10 cellular contexts compared by ENCODE assay signal in the genomic region with DNA sequence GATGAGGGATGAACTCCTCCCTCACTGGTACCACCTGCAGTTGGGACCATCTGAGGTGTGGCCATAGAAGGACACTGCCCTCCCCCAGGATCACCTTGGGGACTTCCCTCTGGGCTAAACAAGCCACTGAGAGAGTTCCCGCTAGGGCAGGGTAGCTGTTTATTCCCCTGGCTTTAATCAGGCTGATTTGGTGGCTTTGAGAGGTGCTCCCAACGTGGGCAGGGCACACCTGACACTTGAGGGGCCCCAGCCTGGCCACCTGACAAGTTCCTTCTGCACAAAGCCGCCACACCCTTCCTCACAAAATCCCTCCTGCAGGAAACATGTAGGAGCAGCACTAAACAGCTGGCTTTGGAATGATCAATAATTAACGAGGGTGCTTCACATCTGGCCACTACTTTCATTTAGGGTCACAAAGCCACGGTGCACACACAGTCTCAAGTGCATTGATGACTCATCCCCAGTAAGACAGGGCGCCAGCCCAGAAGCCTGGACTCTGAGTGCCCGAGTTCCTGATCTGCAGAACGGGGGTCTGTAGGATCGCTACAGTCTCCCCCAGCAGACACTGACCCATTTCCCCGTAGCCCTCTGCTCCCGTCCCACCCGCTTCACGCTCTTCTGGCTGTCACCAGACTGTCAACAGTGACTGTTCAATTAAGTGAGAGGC.
DNase-seq lines count a peak whose midpoint lies in the region; ATAC-seq and TF ChIP-seq lines count a peak whose summit lies in the region.
"Had no signal": no experiment of that assay in that cellular context is flagged by ENCODE, and none has a peak within 500 bp of the region (broad histone marks: within the 10 kb centered on the region; RNA-seq: fewer than 3 reads in every experiment).

No MANE protein-coding gene starts in this region.

- no peak overlapping the region for H3K27ac Mint-ChIP-seq in stimulated activated effector memory CD8-positive, alpha-beta T cell treated with anti-CD3 and anti-CD28 coated beads, Interleukin-12 subunit alpha, Interleukin-12 subunit beta, amount 100 ng/mL, for 72 hours
- H3K27ac Mint-ChIP-seq in stimulated activated memory B cell treated with anti-CD40 and anti-IgM and Interleukin-4, amounts not matched to agents 10 μg/mL and 1 μg/mL and 100 μg/mL, for 72 hours = no peak overlapping the region
- H3K27ac Mint-ChIP-seq: activated B cell treated with CpG ODN at 0.5 μM for 24 hours had no signal

- ATAC-seq in GM18907 (IDR thresholded peaks at IDR 0.05; ENCODE audit: unreplicated experiment) = peak; percentile 73
- ATAC-seq in stimulated activated effector memory CD8-positive, alpha-beta T cell treated with anti-CD3 and anti-CD28 coated beads, Interleukin-12 subunit alpha, Interleukin-12 subunit beta, amount 100 ng/mL, for 72 hours = peak; percentile 54
- no peak for ATAC-seq in stimulated activated memory B cell treated with anti-CD40 and anti-IgM and Interleukin-4, amounts not matched to agents 10 μg/mL and 1 μg/mL and 100 μg/mL, for 72 hours

- H3K4me1 Mint-ChIP-seq in stimulated activated effector memory CD8-positive, alpha-beta T cell treated with anti-CD3 and anti-CD28 coated beads, Interleukin-12 subunit alpha, Interleukin-12 subunit beta, amount 100 ng/mL, for 72 hours = peaks cover 62% of the 10 kb centered on the region
- peaks cover 12% of the 10 kb centered on the region for H3K4me1 Mint-ChIP-seq in stimulated activated memory B cell treated with anti-CD40 and anti-IgM and Interleukin-4, amounts not matched to agents 10 μg/mL and 1 μg/mL and 100 μg/mL, for 72 hours

- H3K4me3 ChIP-seq in NB4 (ENCODE audit: low read depth, low read length) (no peak overlapping the region), foreskin fibroblast (ENCODE audit: low read depth in 1 of 2, low read length in 2 of 2) (no peak overlapping the region)

- TF ChIP-seq CTCF in NB4 (IDR thresholded peaks at IDR 0.05; ENCODE audit: low read depth, low read length) (no peak), foreskin fibroblast (IDR thresholded peaks at IDR 0.05; ENCODE audit: low read depth, low read length) (no peak)

- no peak overlapping the region for H3K4me3 Mint-ChIP-seq in stimulated activated effector memory CD8-positive, alpha-beta T cell treated with anti-CD3 and anti-CD28 coated beads, Interleukin-12 subunit alpha, Interleukin-12 subunit beta, amount 100 ng/mL, for 72 hours
- no peak overlapping the region for H3K4me3 Mint-ChIP-seq in stimulated activated memory B cell treated with anti-CD40 and anti-IgM and Interleukin-4, amounts not matched to agents 10 μg/mL and 1 μg/mL and 100 μg/mL, for 72 hours
- H3K4me3 Mint-ChIP-seq: activated B cell treated with CpG ODN at 0.5 μM for 24 hours had no signal

- H3K9me3 Mint-ChIP-seq in stimulated activated effector memory CD8-positive, alpha-beta T cell treated with anti-CD3 and anti-CD28 coated beads, Interleukin-12 subunit alpha, Interleukin-12 subunit beta, amount 100 ng/mL, for 72 hours = no peaks in the 10 kb centered on the region
- H3K9me3 Mint-ChIP-seq in stimulated activated memory B cell treated with anti-CD40 and anti-IgM and Interleukin-4, amounts not matched to agents 10 μg/mL and 1 μg/mL and 100 μg/mL, for 72 hours = no peaks in the 10 kb centered on the region
- H3K9me3 Mint-ChIP-seq: activated B cell treated with CpG ODN at 0.5 μM for 24 hours had no signal

- H3K27me3 Mint-ChIP-seq in stimulated activated memory B cell treated with anti-CD40 and anti-IgM and Interleukin-4, amounts not matched to agents 10 μg/mL and 1 μg/mL and 100 μg/mL, for 72 hours = peaks cover 45% of the 10 kb centered on the region

- peak; percentile 6 for DNase-seq in NB4 (ENCODE audit: low read depth)
- DNase-seq in foreskin fibroblast = peak; percentile 52 to 73
- peak in 1 of 2 donors; percentile 50 for DNase-seq in stimulated activated effector memory CD8-positive, alpha-beta T cell treated with anti-CD3 and anti-CD28 coated beads, Interleukin-12 subunit alpha, Interleukin-12 subunit beta, amount 100 ng/mL, for 72 hours (ENCODE audit: low spot score in 2 of 2)
- no peak for DNase-seq in germinal center (ENCODE audit: low spot score)
- DNase-seq in D341Med (ENCODE audit: low spot score) = no peak
- no peak for DNase-seq in GM19240 (ENCODE audit: insufficient read length, low spot score)
- DNase-seq: activated B cell treated with CpG ODN at 0.5 μM for 24 hours, NCI-H2227 treated with DMSO at 0.1 percent for 48 hours had no signal

- TF ChIP-seq POLR2A in NB4 (IDR thresholded peaks at IDR 0.05; ENCODE audit: extremely low read depth, insufficient read length) = no peak

- peaks cover 6% of the 10 kb centered on the region for H3K36me3 Mint-ChIP-seq in stimulated activated effector memory CD8-positive, alpha-beta T cell treated with anti-CD3 and anti-CD28 coated beads, Interleukin-12 subunit alpha, Interleukin-12 subunit beta, amount 100 ng/mL, for 72 hours
- no peaks in the 10 kb centered on the region for H3K36me3 Mint-ChIP-seq in stimulated activated memory B cell treated with anti-CD40 and anti-IgM and Interleukin-4, amounts not matched to agents 10 μg/mL and 1 μg/mL and 100 μg/mL, for 72 hours

Comparison
In these comparisons a context has a peak if more than half of its experiments do, and no peak if none do; other contexts are left out.
1. DNase-seq: peak in NB4 (single experiment) and foreskin fibroblast (2 of 2); none in germinal center (single experiment), D341Med (single experiment) and GM19240 (single experiment).